ENCODE assay signal across 1 cellular context in genomic region chr22:42324991-42325710, GRCh38.
TF ChIP-seq lines count a peak whose summit lies in the region.

No MANE protein-coding gene starts in this region.

TF ChIP-seq in HEK293, 187 proteins besides CTCF, POLR2A, EP300 and RAD21 (continued from another document):
- no peak for TF ChIP-seq PRDM2 (tag by site-specific recombination; IDR thresholded peaks at IDR 0.05; ENCODE audit: borderline replicate concordance)
- TF ChIP-seq KLF17 (tag by site-specific recombination; IDR thresholded peaks at IDR 0.05), result peak; percentile 71
- no peak; the same call in 1 of the 2 replicates for TF ChIP-seq ZNF335 (tag by site-specific recombination; conservative IDR thresholded peaks at IDR 0.05)
- peak; percentile 77 for TF ChIP-seq GLIS1 (tag by site-specific recombination; IDR thresholded peaks at IDR 0.05)
- 0 out of 2 replicates have a peak, but pooled peaks have one; percentile 11 for TF ChIP-seq SP7 (tag by site-specific recombination; IDR thresholded peaks at IDR 0.05)
- no peak for TF ChIP-seq MZF1 (tag by site-specific recombination; IDR thresholded peaks at IDR 0.05; ENCODE audit: borderline replicate concordance)
- peak; percentile 84 for TF ChIP-seq SCRT1 (tag by site-specific recombination; IDR thresholded peaks at IDR 0.05; ENCODE audit: borderline replicate concordance)
- no peak for TF ChIP-seq ZNF670 (tag by site-specific recombination; IDR thresholded peaks at IDR 0.05; ENCODE audit: low read depth)
- no peak for TF ChIP-seq ZNF202 (tag by site-specific recombination; IDR thresholded peaks at IDR 0.05; ENCODE audit: borderline replicate concordance)
- TF ChIP-seq ZNF600 (tag by site-specific recombination; IDR thresholded peaks at IDR 0.05), result peak; percentile 15; the same call in 1 of the 2 replicates
- TF ChIP-seq ZIC2 (tag by site-specific recombination; IDR thresholded peaks at IDR 0.05), result peak; percentile 94
- peak; percentile 27; the same call in 1 of the 2 replicates for TF ChIP-seq ZBTB17 (tag by site-specific recombination; IDR thresholded peaks at IDR 0.05)
- TF ChIP-seq, protein P1, sequence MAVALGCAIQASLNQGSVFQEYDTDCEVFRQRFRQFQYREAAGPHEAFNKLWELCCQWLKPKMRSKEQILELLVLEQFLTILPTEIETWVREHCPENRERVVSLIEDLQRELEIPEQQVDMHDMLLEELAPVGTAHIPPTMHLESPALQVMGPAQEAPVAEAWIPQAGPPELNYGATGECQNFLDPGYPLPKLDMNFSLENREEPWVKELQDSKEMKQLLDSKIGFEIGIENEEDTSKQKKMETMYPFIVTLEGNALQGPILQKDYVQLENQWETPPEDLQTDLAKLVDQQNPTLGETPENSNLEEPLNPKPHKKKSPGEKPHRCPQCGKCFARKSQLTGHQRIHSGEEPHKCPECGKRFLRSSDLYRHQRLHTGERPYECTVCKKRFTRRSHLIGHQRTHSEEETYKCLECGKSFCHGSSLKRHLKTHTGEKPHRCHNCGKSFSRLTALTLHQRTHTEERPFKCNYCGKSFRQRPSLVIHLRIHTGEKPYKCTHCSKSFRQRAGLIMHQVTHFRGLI (tag by site-specific recombination; IDR thresholded peaks at IDR 0.05), result no peak
- TF ChIP-seq ZSCAN30 (tag by site-specific recombination; IDR thresholded peaks at IDR 0.05), result no peak
- TF ChIP-seq, protein P2, sequence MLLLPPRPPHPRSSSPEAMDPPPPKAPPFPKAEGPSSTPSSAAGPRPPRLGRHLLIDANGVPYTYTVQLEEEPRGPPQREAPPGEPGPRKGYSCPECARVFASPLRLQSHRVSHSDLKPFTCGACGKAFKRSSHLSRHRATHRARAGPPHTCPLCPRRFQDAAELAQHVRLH (tag by site-specific recombination; IDR thresholded peaks at IDR 0.05), result no peak
- no peak for TF ChIP-seq SP2 (tag by site-specific recombination; IDR thresholded peaks at IDR 0.05)
- peak; percentile 43 for TF ChIP-seq ZFHX2 (tag by site-specific recombination; conservative IDR thresholded peaks at IDR 0.05)
- TF ChIP-seq, protein P3, sequence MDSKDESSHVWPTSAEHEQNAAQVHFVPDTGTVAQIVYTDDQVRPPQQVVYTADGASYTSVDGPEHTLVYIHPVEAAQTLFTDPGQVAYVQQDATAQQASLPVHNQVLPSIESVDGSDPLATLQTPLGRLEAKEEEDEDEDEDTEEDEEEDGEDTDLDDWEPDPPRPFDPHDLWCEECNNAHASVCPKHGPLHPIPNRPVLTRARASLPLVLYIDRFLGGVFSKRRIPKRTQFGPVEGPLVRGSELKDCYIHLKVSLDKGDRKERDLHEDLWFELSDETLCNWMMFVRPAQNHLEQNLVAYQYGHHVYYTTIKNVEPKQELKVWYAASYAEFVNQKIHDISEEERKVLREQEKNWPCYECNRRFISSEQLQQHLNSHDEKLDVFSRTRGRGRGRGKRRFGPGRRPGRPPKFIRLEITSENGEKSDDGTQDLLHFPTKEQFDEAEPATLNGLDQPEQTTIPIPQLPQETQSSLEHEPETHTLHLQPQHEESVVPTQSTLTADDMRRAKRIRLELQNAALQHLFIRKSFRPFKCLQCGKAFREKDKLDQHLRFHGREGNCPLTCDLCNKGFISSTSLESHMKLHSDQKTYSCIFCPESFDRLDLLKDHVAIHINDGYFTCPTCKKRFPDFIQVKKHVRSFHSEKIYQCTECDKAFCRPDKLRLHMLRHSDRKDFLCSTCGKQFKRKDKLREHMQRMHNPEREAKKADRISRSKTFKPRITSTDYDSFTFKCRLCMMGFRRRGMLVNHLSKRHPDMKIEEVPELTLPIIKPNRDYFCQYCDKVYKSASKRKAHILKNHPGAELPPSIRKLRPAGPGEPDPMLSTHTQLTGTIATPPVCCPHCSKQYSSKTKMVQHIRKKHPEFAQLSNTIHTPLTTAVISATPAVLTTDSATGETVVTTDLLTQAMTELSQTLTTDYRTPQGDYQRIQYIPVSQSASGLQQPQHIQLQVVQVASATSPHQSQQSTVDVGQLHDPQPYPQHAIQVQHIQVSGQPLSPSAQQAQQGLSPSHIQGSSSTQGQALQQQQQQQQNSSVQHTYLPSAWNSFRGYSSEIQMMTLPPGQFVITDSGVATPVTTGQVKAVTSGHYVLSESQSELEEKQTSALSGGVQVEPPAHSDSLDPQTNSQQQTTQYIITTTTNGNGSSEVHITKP (tag by site-specific recombination; IDR thresholded peaks at IDR 0.05), result peak; percentile 70
- no peak for TF ChIP-seq TSHZ1 (tag by site-specific recombination; IDR thresholded peaks at IDR 0.05; ENCODE audit: borderline replicate concordance)
- no peak for TF ChIP-seq ZNF148 (tag by site-specific recombination; IDR thresholded peaks at IDR 0.05; ENCODE audit: borderline replicate concordance)
